In the genomic region with DNA sequence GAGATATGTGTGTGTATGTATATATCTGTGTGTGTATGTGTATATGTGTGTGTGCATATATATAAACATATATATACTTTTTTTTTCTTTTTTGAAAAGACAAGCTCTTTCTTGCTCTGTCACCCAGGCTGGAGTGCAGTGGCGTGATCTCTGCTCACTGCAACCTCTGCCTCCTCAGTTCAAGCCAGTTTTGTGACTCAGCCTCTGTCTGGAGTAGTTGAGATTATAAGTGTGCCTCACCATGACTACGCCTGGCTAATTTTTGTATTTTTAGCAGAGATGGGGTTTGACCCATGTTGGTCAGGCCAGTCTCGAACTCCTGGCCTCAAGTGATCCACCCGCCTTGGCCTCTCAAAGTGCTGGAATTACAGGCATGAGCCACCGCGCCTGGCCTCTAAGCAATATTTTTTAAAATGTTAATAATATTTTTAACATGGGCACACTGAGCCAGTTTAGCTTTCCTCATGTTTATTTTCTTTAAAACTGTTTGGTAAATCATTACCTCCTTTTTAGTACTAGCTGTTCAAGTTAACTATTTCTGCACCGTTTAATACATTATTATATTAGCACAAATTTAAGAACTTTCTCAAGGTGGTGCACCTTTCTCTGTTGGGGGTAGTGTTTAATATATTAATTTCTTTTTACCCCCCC, we compare ENCODE assay signal across 2 cellular contexts.
TF ChIP-seq lines count a peak whose summit lies in the region.

No MANE protein-coding gene starts in this region.

TF ChIP-seq in IMR-90, 13 proteins besides CTCF, POLR2A, EP300 and RAD21:
- TF ChIP-seq BHLHE40 (IDR thresholded peaks at IDR 0.05; ENCODE audit: low read depth, low read length) (peak; percentile 53; the same call in 1 of the 2 replicates), MAFK (IDR thresholded peaks at IDR 0.05; ENCODE audit: low read depth, low read length) (no peak), FOS (IDR thresholded peaks at IDR 0.05; ENCODE audit: low read depth, low read length) (peak; percentile 57; the same call in 1 of the 2 replicates), NFE2L2 (IDR thresholded peaks at IDR 0.05; ENCODE audit: low read depth, low read length) (peak; percentile 56), SMC3 (IDR thresholded peaks at IDR 0.05; ENCODE audit: low read depth, low read length) (no peak), CEBPB (IDR thresholded peaks at IDR 0.05; ENCODE audit: low read depth, low read length) (peak; percentile 11; the same call in 1 of the 2 replicates), RCOR1 (IDR thresholded peaks at IDR 0.05; ENCODE audit: insufficient replicate concordance, low read length) (peak; percentile 42)
TF ChIP-seq in IMR-90: peak in this region for 5.

TF ChIP-seq in HepG2, 621 proteins besides CTCF, POLR2A, EP300 and RAD21 (continues in another document):
- TF ChIP-seq HNF1A (IDR thresholded peaks at IDR 0.05; ENCODE audit: low read depth), result peak; percentile 43; the same call in 1 of the 2 replicates
- TF ChIP-seq HNF1A (CRISPR knock-in tag; IDR thresholded peaks at IDR 0.05; ENCODE audit: borderline replicate concordance), result no peak
- no peak for TF ChIP-seq GTF2F1 (IDR thresholded peaks at IDR 0.05; ENCODE audit: low read length)
- TF ChIP-seq ZNF367 (CRISPR knock-in tag; IDR thresholded peaks at IDR 0.05; ENCODE audit: borderline replicate concordance), result no peak
- TF ChIP-seq HMGA1 (CRISPR knock-in tag; conservative IDR thresholded peaks at IDR 0.05), result no peak
- TF ChIP-seq, protein P1, sequence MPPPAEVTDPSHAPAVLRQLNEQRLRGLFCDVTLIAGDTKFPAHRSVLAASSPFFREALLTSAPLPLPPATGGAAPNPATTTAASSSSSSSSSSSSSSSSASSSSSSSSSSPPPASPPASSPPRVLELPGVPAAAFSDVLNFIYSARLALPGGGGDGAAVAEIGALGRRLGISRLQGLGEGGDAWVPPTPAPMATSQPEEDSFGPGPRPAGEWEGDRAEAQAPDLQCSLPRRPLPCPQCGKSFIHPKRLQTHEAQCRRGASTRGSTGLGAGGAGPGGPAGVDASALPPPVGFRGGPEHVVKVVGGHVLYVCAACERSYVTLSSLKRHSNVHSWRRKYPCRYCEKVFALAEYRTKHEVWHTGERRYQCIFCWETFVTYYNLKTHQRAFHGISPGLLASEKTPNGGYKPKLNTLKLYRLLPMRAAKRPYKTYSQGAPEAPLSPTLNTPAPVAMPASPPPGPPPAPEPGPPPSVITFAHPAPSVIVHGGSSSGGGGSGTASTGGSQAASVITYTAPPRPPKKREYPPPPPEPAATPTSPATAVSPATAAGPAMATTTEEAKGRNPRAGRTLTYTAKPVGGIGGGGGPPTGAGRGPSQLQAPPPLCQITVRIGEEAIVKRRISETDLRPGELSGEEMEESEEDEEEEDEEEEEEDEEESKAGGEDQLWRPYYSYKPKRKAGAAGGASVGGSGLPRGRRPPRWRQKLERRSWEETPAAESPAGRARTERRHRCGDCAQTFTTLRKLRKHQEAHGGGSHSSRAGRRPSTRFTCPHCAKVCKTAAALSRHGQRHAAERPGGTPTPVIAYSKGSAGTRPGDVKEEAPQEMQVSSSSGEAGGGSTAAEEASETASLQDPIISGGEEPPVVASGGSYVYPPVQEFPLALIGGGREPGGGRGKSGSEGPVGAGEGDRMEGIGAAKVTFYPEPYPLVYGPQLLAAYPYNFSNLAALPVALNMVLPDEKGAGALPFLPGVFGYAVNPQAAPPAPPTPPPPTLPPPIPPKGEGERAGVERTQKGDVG (CRISPR knock-in tag; IDR thresholded peaks at IDR 0.05; ENCODE audit: borderline replicate concordance), result no peak
- no peak for TF ChIP-seq ZNF207 (IDR thresholded peaks at IDR 0.05; ENCODE audit: borderline replicate concordance)
- TF ChIP-seq ZC3H4 (CRISPR knock-in tag; IDR thresholded peaks at IDR 0.05; ENCODE audit: borderline replicate concordance), result no peak
- TF ChIP-seq ZKSCAN5 (CRISPR knock-in tag; IDR thresholded peaks at IDR 0.05), result no peak
- TF ChIP-seq ATF3 (CRISPR knock-in tag; IDR thresholded peaks at IDR 0.05), result no peak
- TF ChIP-seq ZNF441 (CRISPR knock-in tag; IDR thresholded peaks at IDR 0.05; ENCODE audit: borderline replicate concordance), result no peak
- no peak for TF ChIP-seq ZNF296 (CRISPR knock-in tag; conservative IDR thresholded peaks at IDR 0.05)
- no peak for TF ChIP-seq ZNF343 (CRISPR knock-in tag; IDR thresholded peaks at IDR 0.05)
- no peak for TF ChIP-seq EED (CRISPR knock-in tag; IDR thresholded peaks at IDR 0.05)
- TF ChIP-seq SRSF4 (IDR thresholded peaks at IDR 0.05; ENCODE audit: low read depth, low read length, poor library complexity, severe bottlenecking), result no peak
- TF ChIP-seq MTERF4 (CRISPR knock-in tag; IDR thresholded peaks at IDR 0.05), result no peak
- no peak for TF ChIP-seq PAX8 (CRISPR knock-in tag; IDR thresholded peaks at IDR 0.05; ENCODE audit: borderline replicate concordance)
- TF ChIP-seq BORCS8-MEF2B (CRISPR knock-in tag; IDR thresholded peaks at IDR 0.05), result no peak
- no peak for TF ChIP-seq MXD4 (CRISPR knock-in tag; IDR thresholded peaks at IDR 0.05)
- 0 out of 2 replicates have a peak, but pooled peaks have one; percentile 24 for TF ChIP-seq MIXL1 (CRISPR knock-in tag; IDR thresholded peaks at IDR 0.05)
- 0 out of 2 replicates have a peak, but pooled peaks have one; percentile 39 for TF ChIP-seq ZSCAN12 (CRISPR knock-in tag; IDR thresholded peaks at IDR 0.05)
- TF ChIP-seq TEAD3 (CRISPR knock-in tag; optimal IDR thresholded peaks at IDR 0.05; ENCODE audit: borderline replicate concordance), result peak; percentile 7
- peak; percentile 45; the same call in 1 of the 2 replicates for TF ChIP-seq PAXIP1 (CRISPR knock-in tag; conservative IDR thresholded peaks at IDR 0.05)
- TF ChIP-seq, protein P2, sequence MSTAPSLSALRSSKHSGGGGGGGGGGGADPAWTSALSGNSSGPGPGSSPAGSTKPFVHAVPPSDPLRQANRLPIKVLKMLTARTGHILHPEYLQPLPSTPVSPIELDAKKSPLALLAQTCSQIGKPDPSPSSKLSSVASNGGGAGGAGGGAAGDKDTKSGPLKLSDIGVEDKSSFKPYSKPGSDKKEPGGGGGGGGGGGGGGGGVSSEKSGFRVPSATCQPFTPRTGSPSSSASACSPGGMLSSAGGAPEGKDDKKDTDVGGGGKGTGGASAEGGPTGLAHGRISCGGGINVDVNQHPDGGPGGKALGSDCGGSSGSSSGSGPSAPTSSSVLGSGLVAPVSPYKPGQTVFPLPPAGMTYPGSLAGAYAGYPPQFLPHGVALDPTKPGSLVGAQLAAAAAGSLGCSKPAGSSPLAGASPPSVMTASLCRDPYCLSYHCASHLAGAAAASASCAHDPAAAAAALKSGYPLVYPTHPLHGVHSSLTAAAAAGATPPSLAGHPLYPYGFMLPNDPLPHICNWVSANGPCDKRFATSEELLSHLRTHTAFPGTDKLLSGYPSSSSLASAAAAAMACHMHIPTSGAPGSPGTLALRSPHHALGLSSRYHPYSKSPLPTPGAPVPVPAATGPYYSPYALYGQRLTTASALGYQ (CRISPR knock-in tag; IDR thresholded peaks at IDR 0.05), result peak; percentile 45; the same call in 1 of the 2 replicates
- no peak for TF ChIP-seq ZNF331 (CRISPR knock-in tag; IDR thresholded peaks at IDR 0.05)
- TF ChIP-seq, protein P3, sequence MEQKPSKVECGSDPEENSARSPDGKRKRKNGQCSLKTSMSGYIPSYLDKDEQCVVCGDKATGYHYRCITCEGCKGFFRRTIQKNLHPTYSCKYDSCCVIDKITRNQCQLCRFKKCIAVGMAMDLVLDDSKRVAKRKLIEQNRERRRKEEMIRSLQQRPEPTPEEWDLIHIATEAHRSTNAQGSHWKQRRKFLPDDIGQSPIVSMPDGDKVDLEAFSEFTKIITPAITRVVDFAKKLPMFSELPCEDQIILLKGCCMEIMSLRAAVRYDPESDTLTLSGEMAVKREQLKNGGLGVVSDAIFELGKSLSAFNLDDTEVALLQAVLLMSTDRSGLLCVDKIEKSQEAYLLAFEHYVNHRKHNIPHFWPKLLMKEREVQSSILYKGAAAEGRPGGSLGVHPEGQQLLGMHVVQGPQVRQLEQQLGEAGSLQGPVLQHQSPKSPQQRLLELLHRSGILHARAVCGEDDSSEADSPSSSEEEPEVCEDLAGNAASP (CRISPR knock-in tag; IDR thresholded peaks at IDR 0.05; ENCODE audit: borderline replicate concordance), result no peak
- TF ChIP-seq ADNP (CRISPR knock-in tag; IDR thresholded peaks at IDR 0.05), result peak; percentile 42; the same call in 1 of the 2 replicates
- no peak for TF ChIP-seq ZNF512B (CRISPR knock-in tag; IDR thresholded peaks at IDR 0.05; ENCODE audit: borderline replicate concordance)
- TF ChIP-seq CREM (IDR thresholded peaks at IDR 0.05), result no peak
- TF ChIP-seq CREM (CRISPR knock-in tag; IDR thresholded peaks at IDR 0.05), result no peak
- TF ChIP-seq ZNF724P (CRISPR knock-in tag; IDR thresholded peaks at IDR 0.05; ENCODE audit: borderline replicate concordance), result no peak
